In the genomic region with DNA sequence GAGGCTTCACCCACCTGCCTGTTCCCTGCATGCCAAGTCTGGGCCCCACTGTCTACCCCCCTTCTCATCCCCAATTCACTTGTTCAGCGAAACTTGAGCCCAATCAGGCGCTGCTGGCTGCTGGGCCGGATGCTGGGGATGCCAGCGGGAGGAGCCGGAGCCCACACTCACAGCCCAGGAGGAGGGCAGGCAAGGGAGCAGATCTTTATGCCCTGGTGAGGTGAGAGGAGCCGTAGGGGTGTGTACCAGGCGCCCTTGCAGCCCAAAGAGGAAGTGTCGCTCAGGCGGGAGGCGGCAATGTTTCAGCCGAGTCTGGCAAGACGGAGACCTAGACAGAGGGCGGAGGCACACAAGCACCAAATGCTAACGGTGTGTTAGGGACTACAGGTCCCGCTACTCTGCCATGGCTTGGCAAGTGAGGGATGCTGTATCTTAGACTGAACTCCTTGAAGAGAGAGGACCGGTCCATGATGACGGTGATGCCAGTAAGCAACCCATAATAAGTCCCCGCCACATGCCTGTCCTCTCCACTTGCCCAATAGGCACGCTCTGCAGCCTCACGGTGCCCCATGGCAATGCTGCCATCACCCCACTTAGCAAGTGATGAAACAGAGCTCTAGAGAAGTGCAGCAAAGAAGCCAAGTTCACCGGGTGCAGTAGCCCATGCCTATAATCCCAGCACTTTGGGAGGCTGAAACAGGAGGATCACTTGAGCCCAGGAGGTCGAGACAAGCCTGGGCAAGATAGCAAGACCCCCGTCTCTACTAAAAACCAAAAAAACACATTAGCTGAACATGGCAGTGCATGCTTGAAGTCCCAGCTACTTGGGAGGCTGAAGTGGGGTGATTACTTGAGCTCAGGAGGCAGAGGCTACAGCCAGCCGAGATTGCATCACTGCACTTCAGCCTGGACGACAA, we compare ENCODE assay signal across 9 cellular contexts. TPM values are rescaled to one million over a fixed set of nuclear protein-coding genes. Genes with fewer than 3 reads are reported as not detected.
DNase-seq lines count a peak whose midpoint lies in the region; ATAC-seq and TF ChIP-seq lines count a peak whose summit lies in the region.
"Had no signal": no experiment of that assay in that cellular context is flagged by ENCODE, and none has a peak within 500 bp of the region (broad histone marks: within the 10 kb centered on the region; RNA-seq: fewer than 3 reads in every experiment).

No MANE protein-coding gene starts in this region.

- TF ChIP-seq CTCF in RWPE2 (IDR thresholded peaks at IDR 0.05; ENCODE audit: poor library complexity, severe bottlenecking), result no peak
- no peak for TF ChIP-seq CTCF in mammary epithelial cell (conservative IDR thresholded peaks at IDR 0.05 in 1 of 2, IDR thresholded peaks at IDR 0.05 in 1 of 2; ENCODE audit: extremely low read depth in 1 of 2, insufficient read depth in 1 of 2, low read depth in 1 of 2, low read length in 2 of 2)
- no peak for TF ChIP-seq CTCF in esophagus muscularis mucosa (IDR thresholded peaks at IDR 0.05)

- TF ChIP-seq POLR2A in esophagus muscularis mucosa (IDR thresholded peaks at IDR 0.05; ENCODE audit: low read depth), result no peak

- H3K36me3 ChIP-seq in RWPE2 (ENCODE audit: low read depth) (no peaks in the 10 kb centered on the region), skeletal muscle tissue (ENCODE audit: control insufficient read depth in 3 of 3, insufficient read depth in 3 of 3, low read length in 3 of 3) (no peaks in the 10 kb centered on the region), mammary epithelial cell (ENCODE audit: insufficient read depth, low read length) (no peaks in the 10 kb centered on the region), esophagus muscularis mucosa (no peaks in the 10 kb centered on the region)
- H3K36me3 ChIP-seq: MG63 had no signal

- BruUV-seq in mammary epithelial cell (replicated peaks; lab: Mats Ljungman, UMichigan), result no TSS peak

- no peaks in the 10 kb centered on the region for H3K79me2 ChIP-seq in mammary epithelial cell (ENCODE audit: insufficient read depth, low read length)

- H3K4me3 ChIP-seq in RWPE2 (ENCODE audit: severe bottlenecking) (no peak overlapping the region), skeletal muscle tissue (ENCODE audit: low read length in 3 of 3) (peak overlapping the region in 2 of 3 donors; percentile 13 to 55), mammary epithelial cell (replicated peaks in 1 of 3; ENCODE audit: insufficient read depth in 1 of 3, low read depth in 2 of 3, low read length in 3 of 3) (no peak overlapping the region), esophagus muscularis mucosa (no peak overlapping the region)
- H3K4me3 ChIP-seq: MG63 had no signal

- H2AFZ ChIP-seq in mammary epithelial cell (ENCODE audit: low read depth, low read length), result no peak overlapping the region

- no peaks in the 10 kb centered on the region for H4K20me1 ChIP-seq in mammary epithelial cell (ENCODE audit: insufficient read depth, low read length)

- H3K4me1 ChIP-seq in RWPE2 (ENCODE audit: insufficient read depth, poor library complexity, severe bottlenecking) (no peaks in the 10 kb centered on the region), skeletal muscle tissue (ENCODE audit: control insufficient read depth in 3 of 3, insufficient read depth in 3 of 3, low read length in 3 of 3) (peaks cover 7 to 28% (median 22%) of the 10 kb centered on the region in 3 donors), mammary epithelial cell (ENCODE audit: insufficient read depth, low read length) (no peaks in the 10 kb centered on the region), esophagus muscularis mucosa (peaks cover 14 to 36% (median 15%) of the 10 kb centered on the region in 4 donors)

- H3K36me3 Mint-ChIP-seq in activated naive CD4-positive, alpha-beta T cell treated with anti-CD3 and anti-CD28 coated beads, Interleukin-2, amount 50 U/mL, for 72 hours, result no peaks in the 10 kb centered on the region

- WGBS in mammary epithelial cell (ENCODE audit: low coverage, missing lambda C conversion rate), result 72% methylated on average over 18 of the region's 25 CpGs
- 84% methylated on average over 25 of the region's 25 CpGs for WGBS in esophagus muscularis mucosa

- ATAC-seq in GM18511 (IDR thresholded peaks at IDR 0.05; ENCODE audit: unreplicated experiment), result peak; percentile 44
- peak; percentile 22; the same call in 1 of the 3 replicates for ATAC-seq in RWPE2 (ENCODE audit: low read depth)
- ATAC-seq in activated naive CD4-positive, alpha-beta T cell treated with anti-CD3 and anti-CD28 coated beads, Interleukin-2, amount 50 U/mL, for 72 hours, result peak; percentile 60 to 75

- in situ Hi-C loops in mammary epithelial cell (cut with MboI; ENCODE audit: low sequenced_read_pairs in 2 of 2), result no loop called here

- H3K4me2 ChIP-seq in mammary epithelial cell (ENCODE audit: insufficient read depth, low read depth, low read length), result no peak overlapping the region

- H3K27me3 ChIP-seq in RWPE2 (ENCODE audit: insufficient read depth, poor library complexity, severe bottlenecking), result no peaks in the 10 kb centered on the region
- H3K27me3 ChIP-seq in skeletal muscle tissue (ENCODE audit: control insufficient read depth in 3 of 3, insufficient read depth in 3 of 3, low read length in 3 of 3), result peaks cover 0 to 44% (median 27%) of the 10 kb centered on the region in 3 donors
- H3K27me3 ChIP-seq in mammary epithelial cell (ENCODE audit: insufficient read depth, low read length), result peaks cover 2% of the 10 kb centered on the region
- H3K27me3 ChIP-seq in esophagus muscularis mucosa, result peaks cover 0 to 36% (median 0%) of the 10 kb centered on the region in 4 donors
- H3K27me3 ChIP-seq: MG63 had no signal

- no peaks in the 10 kb centered on the region for H3K9me3 ChIP-seq in RWPE2 (ENCODE audit: severe bottlenecking)
- H3K9me3 ChIP-seq in skeletal muscle tissue (ENCODE audit: control insufficient read depth in 3 of 3, low read length in 3 of 3), result no peaks in the 10 kb centered on the region
- H3K9me3 ChIP-seq in mammary epithelial cell (replicated peaks; ENCODE audit: insufficient read depth, low read length), result no peaks in the 10 kb centered on the region
- H3K9me3 ChIP-seq in esophagus muscularis mucosa, result no peaks in the 10 kb centered on the region
- H3K9me3 ChIP-seq: MG63 had no signal

- no peaks in the 10 kb centered on the region for H3K9me3 Mint-ChIP-seq in activated naive CD4-positive, alpha-beta T cell treated with anti-CD3 and anti-CD28 coated beads, Interleukin-2, amount 50 U/mL, for 72 hours

- DNase-seq in RWPE2 (ENCODE audit: low spot score), result no peak
- DNase-seq in activated naive CD4-positive, alpha-beta T cell treated with anti-CD3 and anti-CD28 coated beads, Interleukin-2, amount 50 U/mL, for 72 hours (ENCODE audit: low spot score in 2 of 2), result peak in 1 of 2 donors; percentile 30
- DNase-seq in ecto neural progenitor cell (ENCODE audit: low spot score), result no peak
- DNase-seq in mammary epithelial cell, result no peak
- DNase-seq in NCI-H748 (lab: John Stamatoyannopoulos, UW; ENCODE audit: unreplicated experiment), result no peak
- no peak for DNase-seq in esophagus muscularis mucosa (ENCODE audit: extremely low spot score)
- DNase-seq: MG63 had no signal

- CTCF ChIA-PET in mammary epithelial cell (lab: Charles Lee; ENCODE audit: low non-redundant PET), result no interaction called here

- H3K27ac ChIP-seq in RWPE2 (ENCODE audit: poor library complexity, severe bottlenecking) (no peak overlapping the region), skeletal muscle tissue (ENCODE audit: low read depth, low read length) (no peak overlapping the region), mammary epithelial cell (ENCODE audit: insufficient read depth, low read depth, low read length) (no peak overlapping the region), esophagus muscularis mucosa (replicated peaks in 1 of 4) (no peak overlapping the region)

- intact Hi-C loops in mammary epithelial cell (cut with micrococcal nuclease), result no loop called here
- intact Hi-C loops in esophagus muscularis mucosa (cut with DNase I), result no loop called here

- dilution Hi-C loops in mammary epithelial cell (cut with HindIII; ENCODE audit: low sequenced_read_pairs), result no loop called here

- H3K9ac ChIP-seq in skeletal muscle tissue (ENCODE audit: low read depth in 1 of 3, low read length in 3 of 3), result peak overlapping the region in 1 of 3 donors; percentile 38
- H3K9ac ChIP-seq in mammary epithelial cell (ENCODE audit: insufficient read depth, low read length), result no peak overlapping the region

- no peak for TF ChIP-seq EP300 in esophagus muscularis mucosa (IDR thresholded peaks at IDR 0.05)

- H3K27ac Mint-ChIP-seq in activated naive CD4-positive, alpha-beta T cell treated with anti-CD3 and anti-CD28 coated beads, Interleukin-2, amount 50 U/mL, for 72 hours, result peak overlapping the region; percentile 12 to 31

RNA-seq across cellular contexts. Expression of gene LRRC74A, which starts 41.6 kb away (rescaled TPM):
- total RNA-seq in activated naive CD4-positive, alpha-beta T cell treated with anti-CD3 and anti-CD28 coated beads, Interleukin-2, amount 50 U/mL, for 72 hours, result not detected
- total RNA-seq in skeletal muscle tissue (not detected), mammary epithelial cell (not detected), esophagus muscularis mucosa (not detected)
- polyA plus RNA-seq in mammary epithelial cell, result not detected
- not detected for polyA minus RNA-seq in mammary epithelial cell

RNA-seq across cellular contexts. Expression of gene ANGEL1, which starts 55.1 kb away (rescaled TPM):
- total RNA-seq in activated naive CD4-positive, alpha-beta T cell treated with anti-CD3 and anti-CD28 coated beads, Interleukin-2, amount 50 U/mL, for 72 hours, result 10 to 100 TPM; 14.6 to 15.4 TPM
- total RNA-seq in skeletal muscle tissue (9.9 TPM), mammary epithelial cell (10 to 100 TPM; 12.0 to 18.2 TPM), esophagus muscularis mucosa (10 to 100 TPM in 2 of 4 donors, 1 to 10 TPM in 2; 7.9 to 15.8 (median 11.3) TPM)
- polyA plus RNA-seq in mammary epithelial cell, result 13.4 TPM
- polyA minus RNA-seq in mammary epithelial cell, result 11.0 TPM

Comparison
In these comparisons a context has a peak if more than half of its experiments do, and no peak if none do; other contexts are left out.
1. H3K4me3 ChIP-seq: peak in skeletal muscle tissue (2 of 3); none in RWPE2 (single experiment), mammary epithelial cell (0 of 3) and esophagus muscularis mucosa (0 of 4).
2. Peak in every context shown above with its lines, with median percentiles within 50 percentile points of each other: ATAC-seq.